Comparison of ENCODE assay signal across 22 cellular contexts in the genomic region with DNA sequence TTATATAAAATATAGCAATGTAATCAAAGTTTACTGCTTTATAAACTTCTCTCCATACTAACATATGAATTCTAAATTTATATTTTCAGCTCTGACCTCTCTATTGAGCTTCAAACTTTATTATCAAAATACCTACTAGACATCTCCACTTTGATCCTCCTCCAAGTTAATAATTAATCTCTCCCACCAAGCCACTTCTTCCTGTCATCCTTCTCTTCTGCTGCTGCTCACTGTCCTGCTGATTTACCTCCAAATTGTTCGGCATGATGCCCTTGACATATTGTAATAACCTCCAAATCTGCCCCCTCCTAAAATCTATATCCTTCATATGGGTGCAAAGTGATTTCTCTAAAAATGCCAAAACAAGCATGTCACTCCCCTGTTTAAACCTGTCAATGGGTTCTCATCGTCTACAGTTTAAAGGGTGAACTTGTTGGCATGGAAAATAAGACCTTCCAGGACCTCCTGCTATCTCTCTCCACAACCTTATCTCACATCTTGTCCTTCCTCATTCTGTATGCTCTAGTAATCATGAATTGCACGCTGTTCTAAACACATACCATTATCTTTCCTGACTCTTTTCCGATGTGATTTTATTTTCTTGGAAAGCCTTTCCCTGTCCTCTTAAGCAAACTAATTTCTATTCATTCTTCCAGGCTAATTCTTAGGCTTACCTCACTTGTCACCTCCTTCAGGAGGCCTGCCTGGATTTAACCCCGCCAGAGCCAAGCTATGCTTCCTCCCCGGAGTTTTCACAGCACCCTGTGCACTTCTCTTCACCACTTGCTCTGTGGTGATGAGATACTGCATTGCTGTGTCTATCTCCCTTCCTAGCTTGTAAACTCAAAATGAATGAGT. TPM values are rescaled to one million over a fixed set of nuclear protein-coding genes. Genes with fewer than 3 reads are reported as not detected.
DNase-seq lines count a peak whose midpoint lies in the region; ATAC-seq, FAIRE-seq and TF ChIP-seq lines count a peak whose summit lies in the region.
"Had no signal": no experiment of that assay in that cellular context is flagged by ENCODE, and none has a peak within 500 bp of the region (broad histone marks: within the 10 kb centered on the region; RNA-seq: fewer than 3 reads in every experiment).

No MANE protein-coding gene starts in this region.

- H2AFZ ChIP-seq in SK-N-SH (ENCODE audit: low read depth): no peak overlapping the region
- H2AFZ ChIP-seq in keratinocyte (ENCODE audit: control insufficient read depth, low read length): no peak overlapping the region
- H2AFZ ChIP-seq: GM23338 had no signal

- in situ Hi-C loops in GM13976 (cut with MboI; ENCODE audit: low sequenced_read_pairs, unreplicated experiment): no loop called here

- intact Hi-C loops in posterior vena cava (cut with DNase I): no loop called here

- POLR2A ChIA-PET in SK-N-SH (lab: Yijun Ruan, JAX): interaction anchor here (1.0 kb wide), 1 partner anchor 227 kb away, joined by 3 read pairs; a partner anchor contains a TSS

- no peaks in the 10 kb centered on the region for H3K36me3 Mint-ChIP-seq in activated naive CD4-positive, alpha-beta T cell treated with anti-CD3 and anti-CD28 coated beads, Interleukin-2, amount 50 U/mL, for 72 hours
- H3K36me3 Mint-ChIP-seq: CD8-positive, alpha-beta T cell had no signal

- no peak for TF ChIP-seq CTCF in SK-N-SH (IDR thresholded peaks at IDR 0.05)
- no peak for TF ChIP-seq CTCF in keratinocyte (optimal IDR thresholded peaks at IDR 0.05 in 1 of 3, IDR thresholded peaks at IDR 0.05 in 1 of 3, conservative IDR thresholded peaks at IDR 0.05 in 1 of 3; ENCODE audit: extremely low read depth in 1 of 3, insufficient read depth in 2 of 3, low read length in 3 of 3)
- no peak for TF ChIP-seq CTCF in GM13976 (IDR thresholded peaks at IDR 0.05; ENCODE audit: borderline replicate concordance, control extremely low read depth, extremely low read depth, insufficient read depth, missing control alignments)

- no peaks in the 10 kb centered on the region for H3K9me3 ChIP-seq in SK-N-SH
- no peaks in the 10 kb centered on the region for H3K9me3 ChIP-seq in keratinocyte (ENCODE audit: control insufficient read depth, low read depth, low read length)
- H3K9me3 ChIP-seq: HAP-1, SJCRH30 had no signal

- H3K4me2 ChIP-seq in SK-N-SH (no peak overlapping the region), keratinocyte (ENCODE audit: control insufficient read depth, extremely low read depth, insufficient read depth, low read depth, low read length) (no peak overlapping the region)
- H3K4me2 ChIP-seq: GM23338, KMS-11 had no signal

- no peaks in the 10 kb centered on the region for H3K79me2 ChIP-seq in SK-N-SH (ENCODE audit: insufficient read depth)
- H3K79me2 ChIP-seq in keratinocyte (ENCODE audit: control insufficient read depth, insufficient read depth, low read length): no peaks in the 10 kb centered on the region

- DNase-seq in SK-N-SH (no peak), SW480 (ENCODE audit: low spot score) (peak; percentile 62), keratinocyte (ENCODE audit: low read depth, low spot score) (no peak), posterior vena cava (ENCODE audit: low spot score) (no peak), GM19240 (ENCODE audit: insufficient read length, low spot score) (no peak), GM13976 (ENCODE audit: low spot score) (no peak)
- DNase-seq in activated naive CD4-positive, alpha-beta T cell treated with anti-CD3 and anti-CD28 coated beads, Interleukin-2, amount 50 U/mL, for 72 hours (ENCODE audit: low spot score in 2 of 2): no peak
- DNase-seq: AML-193; C1 segment of cervical spinal cord; CD8-positive, alpha-beta T cell; GDM1; NCI-H1105; NCI-H2029 treated with DMSO at 0.1 percent for 48 hours; NCI-H774; SJCRH30 had no signal

- H3K9me2 ChIP-seq in SK-N-SH: no peaks in the 10 kb centered on the region

- H3K27ac Mint-ChIP-seq in activated naive CD4-positive, alpha-beta T cell treated with anti-CD3 and anti-CD28 coated beads, Interleukin-2, amount 50 U/mL, for 72 hours: no peak overlapping the region
- H3K27ac Mint-ChIP-seq: CD8-positive, alpha-beta T cell; GM23338 had no signal

- CTCF ChIA-PET in SK-N-SH (lab: Yijun Ruan, JAX): interaction anchor here (0.9 to 4.5 kb wide), 5 partner anchors 12 to 169 kb away, joined by 3 to 38 read pairs (median 4); a partner anchor contains a TSS

- no peak overlapping the region for H3K9ac ChIP-seq in SK-N-SH
- H3K9ac ChIP-seq in keratinocyte (ENCODE audit: control insufficient read depth, extremely low read depth, insufficient read depth, low read length): no peak overlapping the region
- H3K9ac ChIP-seq: KMS-11 had no signal

- H3F3A ChIP-seq in SK-N-SH (replicated peaks; ENCODE audit: insufficient read depth): peaks cover 6% of the 10 kb centered on the region

- peaks cover 40% of the 10 kb centered on the region for H3K27me3 ChIP-seq in SK-N-SH (ENCODE audit: insufficient read depth)
- peaks cover 7% of the 10 kb centered on the region for H3K27me3 ChIP-seq in keratinocyte (ENCODE audit: control insufficient read depth, extremely low read depth, insufficient read depth, low read length)
- H3K27me3 ChIP-seq: SJCRH30 had no signal

- H3K4me1 ChIP-seq in SK-N-SH (ENCODE audit: control insufficient read depth in 1 of 2, insufficient read depth in 2 of 2, low read depth in 1 of 2, low read length in 1 of 2) (peaks cover 4 to 50% of the 10 kb centered on the region in 2 experiments; a peak in 2 of 4 replicates), keratinocyte (ENCODE audit: control insufficient read depth, extremely low read depth, insufficient read depth, low read length) (peaks cover 7% of the 10 kb centered on the region)
- H3K4me1 ChIP-seq: HAP-1 had no signal

- no peaks in the 10 kb centered on the region for H4K20me1 ChIP-seq in SK-N-SH (ENCODE audit: insufficient read depth)
- no peaks in the 10 kb centered on the region for H4K20me1 ChIP-seq in keratinocyte (ENCODE audit: control insufficient read depth, extremely low read depth, insufficient read depth, low read length)

- TF ChIP-seq EP300 in SK-N-SH (IDR thresholded peaks at IDR 0.05; ENCODE audit: borderline replicate concordance in 1 of 2, low read depth in 1 of 2, low read length in 1 of 2): peak in 1 of 2 experiments; percentile 54; a peak in 1 of 4 replicates

- dilution Hi-C loops in keratinocyte (cut with MboI; ENCODE audit: extremely low pct_ligation_motif_present, low sequenced_read_pairs): no loop called here

- H3K36me3 ChIP-seq in SK-N-SH (replicated peaks in 1 of 2; ENCODE audit: control insufficient read depth in 1 of 2, insufficient read depth in 2 of 2, low read length in 1 of 2) (no peaks in the 10 kb centered on the region), keratinocyte (ENCODE audit: control insufficient read depth in 2 of 2, extremely low read depth in 1 of 2, insufficient read depth in 2 of 2, low read length in 2 of 2) (no peaks in the 10 kb centered on the region)
- H3K36me3 ChIP-seq: HAP-1, SJCRH30 had no signal

- H3K4me3 ChIP-seq in SK-N-SH (ENCODE audit: low read depth in 2 of 2, low read length in 1 of 2) (no peak overlapping the region), keratinocyte (ENCODE audit: control insufficient read depth in 2 of 3, extremely low read depth in 1 of 3, insufficient read depth in 2 of 3, low read depth in 1 of 3, low read length in 3 of 3) (no peak overlapping the region)
- H3K4me3 ChIP-seq: GM23338, HAP-1, SJCRH30 had no signal

- no peak for TF ChIP-seq RAD21 in SK-N-SH (IDR thresholded peaks at IDR 0.05; ENCODE audit: low read length)

- H3K9me1 ChIP-seq in keratinocyte (ENCODE audit: control insufficient read depth, extremely low read depth, insufficient read depth, low read length): no peaks in the 10 kb centered on the region

- FAIRE-seq in keratinocyte (lab: Jason Lieb, UNC): peak; percentile 5

- no peak for ATAC-seq in SK-N-SH treated with all-trans-retinoic acid at 6 μM for 48 hours
- no peak for ATAC-seq in activated naive CD4-positive, alpha-beta T cell treated with anti-CD3 and anti-CD28 coated beads, Interleukin-2, amount 50 U/mL, for 72 hours
- ATAC-seq: CD8-positive, alpha-beta T cell; GM23338; Panc1 had no signal

- H3K9me3 Mint-ChIP-seq in activated naive CD4-positive, alpha-beta T cell treated with anti-CD3 and anti-CD28 coated beads, Interleukin-2, amount 50 U/mL, for 72 hours: no peaks in the 10 kb centered on the region
- H3K9me3 Mint-ChIP-seq: CD8-positive, alpha-beta T cell; GM23338 had no signal

- WGBS in SK-N-SH (ENCODE audit: low lambda C conversion rate): 31% methylated on average over 6 of the region's 6 CpGs

- H3K27ac ChIP-seq in SK-N-SH (ENCODE audit: low read depth in 2 of 2, low read length in 1 of 2) (peak overlapping the region in 1 of 2 experiments; percentile 94; a peak in 2 of 4 replicates), keratinocyte (ENCODE audit: control insufficient read depth, insufficient read depth, low read length) (no peak overlapping the region)
- H3K27ac ChIP-seq: 22Rv1, HL-60, KMS-11, SJCRH30 had no signal

TF ChIP-seq in SK-N-SH, 30 proteins besides CTCF, POLR2A, EP300 and RAD21 (continues in another document):
- TF ChIP-seq SIN3A (IDR thresholded peaks at IDR 0.05; ENCODE audit: borderline replicate concordance, low read depth, low read length): no peak

TF ChIP-seq in SK-N-SH treated with all-trans-retinoic acid at 6 μM for 48 hours, 23 proteins besides CTCF, POLR2A, EP300 and RAD21 (continues in another document):
- no peak for TF ChIP-seq ZNF8 (CRISPR knock-in tag; IDR thresholded peaks at IDR 0.05)
- no peak for TF ChIP-seq TCF4 (CRISPR knock-in tag; IDR thresholded peaks at IDR 0.05; ENCODE audit: borderline replicate concordance)
- no peak for TF ChIP-seq PPARA (CRISPR knock-in tag; IDR thresholded peaks at IDR 0.05; ENCODE audit: borderline replicate concordance)
- no peak for TF ChIP-seq GLIS3 (CRISPR knock-in tag; IDR thresholded peaks at IDR 0.05)
- TF ChIP-seq ISL1 (CRISPR knock-in tag; IDR thresholded peaks at IDR 0.05): no peak
- TF ChIP-seq ZNF565 (CRISPR knock-in tag; conservative IDR thresholded peaks at IDR 0.05; ENCODE audit: low read depth): no peak

RNA-seq across cellular contexts. Expression of a gene that starts 52.1 kb away (rescaled TPM):
- polyA plus RNA-seq in SK-N-SH (2012; rRNA removed): 47.8 and 52.0 TPM in 2 replicates
- polyA plus RNA-seq in SK-N-SH (2012; cell fraction: cytosol; rRNA removed): 74.7 and 89.6 TPM in 2 replicates
- 34.1 and 67.1 TPM in 2 replicates for polyA plus RNA-seq in SK-N-SH (2012; cell fraction: nucleus; rRNA removed)
- polyA plus RNA-seq in keratinocyte: 33.6 to 81.3 TPM (median 46.1 TPM) in 3 replicates
- 30.4 TPM for polyA plus RNA-seq in keratinocyte (2011; ENCODE audit: low read depth)
- polyA plus RNA-seq in keratinocyte (2011; cell fraction: cytosol; rRNA removed): 46.4 and 88.3 TPM in 2 replicates
- polyA plus RNA-seq in keratinocyte (2011; cell fraction: nucleus; rRNA removed): 43.9 and 57.0 TPM in 2 replicates
- 55.1 and 72.2 TPM in 2 replicates for polyA plus RNA-seq in keratinocyte (2012; ENCODE audit: low replicate concordance)
- 3.4 to 32.1 TPM (median 12.9 TPM) in 3 replicates for polyA minus RNA-seq in keratinocyte
- 39.1 TPM for polyA minus RNA-seq in keratinocyte (2011; cell fraction: cytosol; rRNA and poly(A)+ RNA removed)
- polyA minus RNA-seq in keratinocyte (2011; cell fraction: nucleus; rRNA and poly(A)+ RNA removed): 15.8 and 31.2 TPM in 2 replicates
- total RNA-seq in posterior vena cava: 10 to 100 TPM; 21.1 to 32.2 TPM
- total RNA-seq in activated naive CD4-positive, alpha-beta T cell treated with anti-CD3 and anti-CD28 coated beads, Interleukin-2, amount 50 U/mL, for 72 hours: 10 to 100 TPM; 52.0 to 71.9 TPM
